7 cellular contexts compared by ENCODE assay signal in the genomic region with DNA sequence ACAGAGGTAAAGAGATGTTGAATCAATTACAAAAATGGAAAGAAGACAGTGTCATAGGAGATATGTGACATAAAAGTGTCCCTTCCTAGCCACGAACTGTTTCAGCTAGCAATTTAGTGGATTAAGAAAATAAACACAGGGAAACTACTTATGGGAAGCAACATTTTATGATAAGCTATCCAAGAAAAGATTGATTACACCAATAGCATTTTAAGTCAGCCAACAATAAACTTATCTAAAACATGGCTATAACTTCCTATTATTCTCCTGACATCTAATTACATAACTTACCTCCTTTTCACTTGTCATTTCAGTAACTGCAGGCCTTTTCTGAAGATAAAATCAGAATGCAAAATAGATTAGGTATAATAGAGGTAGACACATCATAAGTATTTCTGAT.
"Had no signal": no experiment of that assay in that cellular context is flagged by ENCODE, and none has a peak within 500 bp of the region (broad histone marks: within the 10 kb centered on the region; RNA-seq: fewer than 3 reads in every experiment).

No MANE protein-coding gene starts in this region.

- FAIRE-seq: G401.6, GM12878, GM12891, GM18507, GM19239 had no signal

- DNase-seq: GDM1, GF-D8 had no signal

- ATAC-seq: GM12878 had no signal

- H3K4me3 ChIP-seq: GM12878 had no signal
